In the genomic region with DNA sequence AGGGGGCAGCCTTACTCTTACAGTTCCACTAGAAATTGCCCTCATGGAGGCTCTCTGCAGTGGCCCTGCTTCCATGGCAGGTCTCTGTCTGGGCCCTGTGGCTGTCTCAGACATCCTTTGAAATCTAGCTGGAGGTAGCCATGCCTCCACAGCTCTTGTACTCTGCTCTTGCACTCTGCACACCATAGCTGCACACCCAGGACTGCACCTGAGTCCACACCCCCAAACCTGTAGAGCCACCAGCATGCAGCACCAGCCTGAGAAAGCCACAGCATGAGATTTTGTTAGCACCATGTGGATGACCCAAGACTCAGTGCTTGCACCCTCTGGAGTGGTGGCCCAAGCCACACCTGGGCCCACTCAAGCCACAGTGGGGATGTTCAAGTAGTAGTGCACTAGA, we compare ENCODE assay signal across 29 cellular contexts.
DNase-seq lines count a peak whose midpoint lies in the region; ATAC-seq, FAIRE-seq and TF ChIP-seq lines count a peak whose summit lies in the region.
"Had no signal": no experiment of that assay in that cellular context is flagged by ENCODE, and none has a peak within 500 bp of the region (broad histone marks: within the 10 kb centered on the region; RNA-seq: fewer than 3 reads in every experiment).

No MANE protein-coding gene starts in this region.

- H4K20me1 ChIP-seq in GM23338 (replicated peaks; ENCODE audit: insufficient read depth) (no peaks in the 10 kb centered on the region), IMR-90 (ENCODE audit: insufficient read depth, low read length) (no peaks in the 10 kb centered on the region), HepG2 (ENCODE audit: insufficient read depth, low read length) (no peaks in the 10 kb centered on the region)
- H4K20me1 ChIP-seq: BLaER1 had no signal

- no peak overlapping the region for H4K8ac ChIP-seq in IMR-90 (ENCODE audit: low read depth in 2 of 2, low read length in 2 of 2)

- H3K4me1 ChIP-seq in GM23338 (ENCODE audit: insufficient read depth), result peaks cover 15% of the 10 kb centered on the region; the same call in 1 of the 2 replicates
- no peaks in the 10 kb centered on the region for H3K4me1 ChIP-seq in IMR-90 (ENCODE audit: control insufficient read depth, insufficient read depth, low read length)
- H3K4me1 ChIP-seq in endodermal cell (ENCODE audit: control insufficient read depth, insufficient read depth, low read length), result no peaks in the 10 kb centered on the region
- no peaks in the 10 kb centered on the region for H3K4me1 ChIP-seq in HepG2 (ENCODE audit: insufficient read depth, low read length)
- H3K4me1 ChIP-seq: BE2C, BLaER1 had no signal

- H3K4me3 ChIP-seq in GM23338 (no peak overlapping the region), IMR-90 (ENCODE audit: insufficient read depth, low read depth, low read length) (no peak overlapping the region), endodermal cell (ENCODE audit: low read length) (no peak overlapping the region), HepG2 (replicated peaks in 1 of 3; ENCODE audit: insufficient read depth in 1 of 3, low read depth in 2 of 3, low read length in 3 of 3) (no peak overlapping the region)
- H3K4me3 ChIP-seq: BLaER1, GM12878 had no signal

- H3K27ac ChIP-seq in GM23338 (ENCODE audit: low read depth), result no peak overlapping the region
- no peak overlapping the region for H3K27ac ChIP-seq in IMR-90 (ENCODE audit: insufficient read depth, low read length)
- no peak overlapping the region for H3K27ac ChIP-seq in endodermal cell (ENCODE audit: low read depth, low read length)
- H3K27ac ChIP-seq in HepG2 (ENCODE audit: extremely low read length, insufficient read depth, low read length), result no peak overlapping the region
- H3K27ac ChIP-seq: BLaER1 had no signal

- in situ Hi-C loops in IMR-90 (cut with MboI; ENCODE audit: low sequenced_read_pairs), result no loop called here
- in situ Hi-C loops in HepG2 (cut with HindIII; ENCODE audit: extremely low pct_ligation_motif_present, low pct_unique_long_range_greater_than_20kb), result no loop called here

- H3K9me1 ChIP-seq in IMR-90 (ENCODE audit: insufficient read depth, low read length), result no peaks in the 10 kb centered on the region

- TF ChIP-seq EP300 in HepG2 (IDR thresholded peaks at IDR 0.05; ENCODE audit: low read depth in 2 of 2, low read length in 2 of 2) (no peak), HepG2 (CRISPR knock-in tag; IDR thresholded peaks at IDR 0.05; ENCODE audit: borderline replicate concordance) (no peak)

- H3K36me3 Mint-ChIP-seq in GM23338 (ENCODE audit: low read depth) (peaks cover 72% of the 10 kb centered on the region), endodermal cell (ENCODE audit: low read depth) (no peaks in the 10 kb centered on the region)
- H3K36me3 Mint-ChIP-seq in stimulated activated effector memory CD8-positive, alpha-beta T cell treated with anti-CD3 and anti-CD28 coated beads, Interleukin-12 subunit alpha, Interleukin-12 subunit beta, amount 100 ng/mL, for 72 hours, result no peaks in the 10 kb centered on the region
- H3K36me3 Mint-ChIP-seq: CD14-positive monocyte; CD4-positive, alpha-beta memory T cell; CD4-positive, CD25-positive, alpha-beta regulatory T cell; CD8-positive, alpha-beta memory T cell had no signal

- DNase-seq in GM23338 (ENCODE audit: low spot score) (no peak), IMR-90 (no peak), endodermal cell (peak; percentile 11), HepG2 (ENCODE audit: low spot score) (no peak), activated T-cell treated with anti-CD3 and anti-CD28 coated beads for 4 hours (no peak)
- no peak for DNase-seq in stimulated activated effector memory CD8-positive, alpha-beta T cell treated with anti-CD3 and anti-CD28 coated beads, Interleukin-12 subunit alpha, Interleukin-12 subunit beta, amount 100 ng/mL, for 72 hours (ENCODE audit: low spot score in 2 of 2)
- DNase-seq in activated CD4-positive, CD25-positive, alpha-beta regulatory T cell (lab: John Stamatoyannopoulos, UW), result no peak
- DNase-seq: 8988T; ACHN; BE2C; C1 segment of cervical spinal cord; CD4-positive, alpha-beta memory T cell; CD4-positive, CD25-positive, alpha-beta regulatory T cell; CD8-positive, alpha-beta memory T cell; COR-L47; DMS 273 treated with DMSO at 0.1 percent for 48 hours; DMS153; DMS53; DMS79; DND-41; EL; GDM1 had no signal

- no peak overlapping the region for H2BK5ac ChIP-seq in IMR-90 (ENCODE audit: low read depth, low read length, poor library complexity, severe bottlenecking)

- CTCF ChIA-PET in IMR-90 (lab: Yijun Ruan, JAX) (no interaction called here), HepG2 (lab: Yijun Ruan, JAX; ENCODE audit: low intra/inter-chr PET ratio, low total read pairs) (no interaction called here)

- H3K36me3 ChIP-seq in GM23338 (ENCODE audit: insufficient read depth), result peaks cover 9% of the 10 kb centered on the region; the same call in 1 of the 2 replicates
- H3K36me3 ChIP-seq in IMR-90 (ENCODE audit: control insufficient read depth, insufficient read depth, low read length), result no peaks in the 10 kb centered on the region
- no peaks in the 10 kb centered on the region for H3K36me3 ChIP-seq in endodermal cell (ENCODE audit: control insufficient read depth, insufficient read depth, low read length)
- no peaks in the 10 kb centered on the region for H3K36me3 ChIP-seq in HepG2 (replicated peaks in 1 of 2; ENCODE audit: control insufficient read depth in 1 of 2, insufficient read depth in 2 of 2, low read length in 2 of 2)
- H3K36me3 ChIP-seq: BE2C, BLaER1 had no signal

- peaks cover 4% of the 10 kb centered on the region for H3K27me3 Mint-ChIP-seq in GM23338 (ENCODE audit: insufficient read depth, low read depth, poor library complexity)
- no peaks in the 10 kb centered on the region for H3K27me3 Mint-ChIP-seq in endodermal cell (ENCODE audit: insufficient read depth)
- H3K27me3 Mint-ChIP-seq: CD4-positive, alpha-beta memory T cell; CD4-positive, CD25-positive, alpha-beta regulatory T cell; CD8-positive, alpha-beta memory T cell had no signal

- H3K4me1 Mint-ChIP-seq in GM23338, result peaks cover 16% of the 10 kb centered on the region
- peaks cover 6% of the 10 kb centered on the region for H3K4me1 Mint-ChIP-seq in endodermal cell
- no peaks in the 10 kb centered on the region for H3K4me1 Mint-ChIP-seq in stimulated activated effector memory CD8-positive, alpha-beta T cell treated with anti-CD3 and anti-CD28 coated beads, Interleukin-12 subunit alpha, Interleukin-12 subunit beta, amount 100 ng/mL, for 72 hours
- H3K4me1 Mint-ChIP-seq: CD14-positive monocyte; CD4-positive, alpha-beta memory T cell; CD4-positive, CD25-positive, alpha-beta regulatory T cell; CD8-positive, alpha-beta memory T cell had no signal

- H3K79me1 ChIP-seq in IMR-90 (ENCODE audit: low read depth in 1 of 2, low read length in 2 of 2), result no peaks in the 10 kb centered on the region

- H3K4me3 Mint-ChIP-seq in GM23338, result no peak overlapping the region
- no peak overlapping the region for H3K4me3 Mint-ChIP-seq in endodermal cell
- H3K4me3 Mint-ChIP-seq in stimulated activated effector memory CD8-positive, alpha-beta T cell treated with anti-CD3 and anti-CD28 coated beads, Interleukin-12 subunit alpha, Interleukin-12 subunit beta, amount 100 ng/mL, for 72 hours, result no peak overlapping the region
- H3K4me3 Mint-ChIP-seq: CD14-positive monocyte; CD4-positive, alpha-beta memory T cell; CD4-positive, CD25-positive, alpha-beta regulatory T cell; CD8-positive, alpha-beta memory T cell had no signal

- no TSS peak for BruUV-seq in IMR-90 (replicated peaks; lab: Mats Ljungman, UMichigan)
- BruUV-seq in HepG2 (replicated peaks; lab: Mats Ljungman, UMichigan), result no TSS peak

- ATAC-seq in GM23338 (no peak), IMR-90 (ENCODE audit: low read depth) (no peak), HepG2 (no peak), GM19463 (IDR thresholded peaks at IDR 0.05; ENCODE audit: unreplicated experiment) (no peak)
- ATAC-seq in stimulated activated effector memory CD8-positive, alpha-beta T cell treated with anti-CD3 and anti-CD28 coated beads, Interleukin-12 subunit alpha, Interleukin-12 subunit beta, amount 100 ng/mL, for 72 hours, result peak; percentile 54
- ATAC-seq: GM12878 had no signal

- no peak for TF ChIP-seq RAD21 in IMR-90 (IDR thresholded peaks at IDR 0.05; ENCODE audit: low read length)
- no peak for TF ChIP-seq RAD21 in HepG2 (CRISPR knock-in tag; IDR thresholded peaks at IDR 0.05)

- TF ChIP-seq CTCF in GM23338 (conservative IDR thresholded peaks at IDR 0.05; ENCODE audit: low read depth in 2 of 2) (no peak), IMR-90 (conservative IDR thresholded peaks at IDR 0.05; ENCODE audit: low read depth, low read length) (no peak), endodermal cell (conservative IDR thresholded peaks at IDR 0.05) (no peak), HepG2 (CRISPR knock-in tag; IDR thresholded peaks at IDR 0.05) (no peak)

- H3K4ac ChIP-seq in IMR-90 (ENCODE audit: low read depth, low read length), result no peak overlapping the region

- TF ChIP-seq POLR2A in IMR-90 (IDR thresholded peaks at IDR 0.05; ENCODE audit: low read depth, low read length) (no peak), HepG2 (IDR thresholded peaks at IDR 0.05; ENCODE audit: insufficient read depth in 1 of 2, low read depth in 2 of 2, low read length in 2 of 2) (no peak)

- H2AFZ ChIP-seq in GM23338, result no peak overlapping the region
- peak overlapping the region; percentile 36 for H2AFZ ChIP-seq in IMR-90 (replicated peaks; ENCODE audit: low read length, poor library complexity)
- no peak overlapping the region for H2AFZ ChIP-seq in HepG2 (ENCODE audit: low read length)

- H3K18ac ChIP-seq in IMR-90 (ENCODE audit: low read depth, low read length), result no peak overlapping the region

- peak overlapping the region; percentile 26 for H3K27ac Mint-ChIP-seq in GM23338
- H3K27ac Mint-ChIP-seq in endodermal cell, result no peak overlapping the region
- no peak overlapping the region for H3K27ac Mint-ChIP-seq in stimulated activated effector memory CD8-positive, alpha-beta T cell treated with anti-CD3 and anti-CD28 coated beads, Interleukin-12 subunit alpha, Interleukin-12 subunit beta, amount 100 ng/mL, for 72 hours
- H3K27ac Mint-ChIP-seq: CD14-positive monocyte; CD4-positive, alpha-beta memory T cell; CD4-positive, CD25-positive, alpha-beta regulatory T cell; CD8-positive, alpha-beta memory T cell had no signal

- H3K9me3 Mint-ChIP-seq in GM23338 (peaks cover 58% of the 10 kb centered on the region), endodermal cell (peaks cover 17% of the 10 kb centered on the region)
- H3K9me3 Mint-ChIP-seq in stimulated activated effector memory CD8-positive, alpha-beta T cell treated with anti-CD3 and anti-CD28 coated beads, Interleukin-12 subunit alpha, Interleukin-12 subunit beta, amount 100 ng/mL, for 72 hours, result no peaks in the 10 kb centered on the region

- H2AK5ac ChIP-seq in IMR-90 (ENCODE audit: low read depth, low read length), result no peak overlapping the region

- no peak overlapping the region for H3K23ac ChIP-seq in IMR-90 (ENCODE audit: low read depth, low read length)

- H3K4me2 ChIP-seq in GM23338 (no peak overlapping the region), IMR-90 (ENCODE audit: low read depth, low read length) (no peak overlapping the region), HepG2 (ENCODE audit: low read depth, low read length) (no peak overlapping the region)
- H3K4me2 ChIP-seq: BLaER1 had no signal

- dilution Hi-C loops in IMR-90 (cut with HindIII; ENCODE audit: low sequenced_read_pairs, unreplicated experiment), result no loop called here

- H2BK120ac ChIP-seq in IMR-90 (ENCODE audit: low read depth, low read length), result no peak overlapping the region; the same call in 1 of the 2 replicates

- no peak overlapping the region for H3K56ac ChIP-seq in IMR-90 (ENCODE audit: extremely low read depth, insufficient read depth, low read length)

- H3K9ac ChIP-seq in IMR-90 (ENCODE audit: low read depth, low read length) (no peak overlapping the region), endodermal cell (ENCODE audit: extremely low read depth, low read length, poor library complexity, severe bottlenecking) (no peak overlapping the region), HepG2 (ENCODE audit: insufficient read depth, low read depth, low read length) (no peak overlapping the region)
- H3K9ac ChIP-seq: BLaER1 had no signal

- FAIRE-seq in HepG2 (lab: Jason Lieb, UNC), result no peak
- FAIRE-seq: A204.1, GM12878, GM12892, GM18507 had no signal

- H4K91ac ChIP-seq in IMR-90 (ENCODE audit: insufficient read depth, low read depth, low read length), result no peak overlapping the region

- H2BK20ac ChIP-seq in IMR-90 (ENCODE audit: low read depth, low read length), result no peak overlapping the region

- POLR2A ChIA-PET in IMR-90 (lab: Charles Lee; ENCODE audit: unreplicated experiment), result no interaction called here
- POLR2A ChIA-PET in HepG2 (lab: Yijun Ruan, JAX), result no interaction called here

- H3K79me2 ChIP-seq in GM23338 (replicated peaks; ENCODE audit: insufficient read depth) (no peaks in the 10 kb centered on the region), HepG2 (ENCODE audit: insufficient read depth, low read length) (no peaks in the 10 kb centered on the region)

- H4K5ac ChIP-seq in IMR-90 (ENCODE audit: low read depth, low read length), result no peak overlapping the region

- intact Hi-C loops in IMR-90 (cut with micrococcal nuclease) (no loop called here), HepG2 (cut with micrococcal nuclease; ENCODE audit: unreplicated experiment) (no loop called here)

- 0 out of 2 replicates have a peak, but pooled peaks cover 3% of the 10 kb centered on the region for H3F3A ChIP-seq in GM23338 (replicated peaks; ENCODE audit: low read depth)

- H3K14ac ChIP-seq in IMR-90 (replicated peaks; ENCODE audit: low read depth, low read length), result no peak overlapping the region

- H3K27me3 ChIP-seq in GM23338 (ENCODE audit: insufficient read depth) (no peaks in the 10 kb centered on the region), IMR-90 (ENCODE audit: control insufficient read depth, insufficient read depth, low read length) (no peaks in the 10 kb centered on the region), endodermal cell (ENCODE audit: control insufficient read depth, insufficient read depth, low read length, poor library complexity, severe bottlenecking) (no peaks in the 10 kb centered on the region), HepG2 (ENCODE audit: control insufficient read depth in 1 of 2, insufficient read depth in 2 of 2, low read length in 2 of 2) (no peaks in the 10 kb centered on the region)
- H3K27me3 ChIP-seq: BE2C, BLaER1 had no signal

- H3K9me2 ChIP-seq in GM23338 (ENCODE audit: insufficient read depth), result peaks cover 13% of the 10 kb centered on the region; the same call in 1 of the 2 replicates

- H2AK9ac ChIP-seq in IMR-90 (replicated peaks; ENCODE audit: low read depth, low read length, poor library complexity), result no peak overlapping the region

- peaks cover 2% of the 10 kb centered on the region; the same call in 1 of the 2 replicates for H3K9me3 ChIP-seq in IMR-90 (ENCODE audit: control insufficient read depth, insufficient read depth, low read length)
- peaks cover 26% of the 10 kb centered on the region for H3K9me3 ChIP-seq in endodermal cell (ENCODE audit: control insufficient read depth, low read length)
- peaks cover 6% of the 10 kb centered on the region for H3K9me3 ChIP-seq in HepG2 (ENCODE audit: low read length)
- H3K9me3 ChIP-seq: BE2C, BLaER1 had no signal

- H2BK15ac ChIP-seq in IMR-90 (ENCODE audit: low read depth, low read length), result no peak overlapping the region
